Comparison of ENCODE assay signal across 18 cellular contexts in the genomic region with DNA sequence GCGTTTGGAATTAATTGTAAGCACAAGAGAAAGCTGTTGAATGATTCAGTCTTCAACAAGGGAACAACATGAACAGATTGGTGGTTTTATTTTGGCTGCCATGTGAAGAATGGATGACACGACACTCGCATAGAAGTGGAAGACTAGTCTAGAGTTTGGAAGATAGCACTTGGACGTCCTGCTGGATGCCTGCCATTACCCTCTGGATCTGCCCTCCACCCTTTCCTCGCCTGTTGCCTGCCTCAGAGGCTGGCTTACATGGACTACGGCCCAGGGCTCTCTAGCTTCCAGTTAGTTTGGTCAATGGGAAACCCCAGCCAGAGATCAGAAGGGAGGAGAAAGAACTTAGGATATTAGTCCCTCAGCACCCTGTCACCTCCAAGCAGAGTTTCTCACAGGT.
DNase-seq lines count a peak whose midpoint lies in the region; ATAC-seq, FAIRE-seq and TF ChIP-seq lines count a peak whose summit lies in the region.
"Had no signal": no experiment of that assay in that cellular context is flagged by ENCODE, and none has a peak within 500 bp of the region (broad histone marks: within the 10 kb centered on the region; RNA-seq: fewer than 3 reads in every experiment).

No MANE protein-coding gene starts in this region.

- H2BK120ac ChIP-seq in H1 (replicated peaks; ENCODE audit: low read depth, low read length), result peak overlapping the region; percentile 73

- no peak for TF ChIP-seq EP300 in H1 (IDR thresholded peaks at IDR 0.05; ENCODE audit: borderline replicate concordance in 1 of 2, low read depth in 2 of 2, low read length in 2 of 2)

- H3K36me3 ChIP-seq in BLaER1 (no peaks in the 10 kb centered on the region), H1 (ENCODE audit: control insufficient read depth in 2 of 4, insufficient read depth in 4 of 4, low read length in 3 of 4) (no peaks in the 10 kb centered on the region), neutrophil (no peaks in the 10 kb centered on the region)

- H3K18ac ChIP-seq in H1 (ENCODE audit: extremely low read depth, low read length), result no peak overlapping the region

- H2BK15ac ChIP-seq in H1 (ENCODE audit: low read length), result no peak overlapping the region

- H3K4ac ChIP-seq in H1 (replicated peaks; ENCODE audit: insufficient read length, low read depth, low read length), result no peak overlapping the region

- H4K91ac ChIP-seq in H1 (replicated peaks; ENCODE audit: insufficient read length, low read length), result no peak overlapping the region

- 91% methylated on average over 6 of the region's 6 CpGs; no CpG with 5 or more reads in 1 of the 2 experiments for WGBS in H1 (ENCODE audit: extremely low coverage in 1 of 2, insufficient coverage in 1 of 2, insufficient read length in 1 of 2, insufficient replicate concordance in 2 of 2, low coverage in 1 of 2, low lambda C conversion rate in 2 of 2, missing lambda C conversion rate in 1 of 2), 2 experiments

- H3K14ac ChIP-seq in H1 (ENCODE audit: insufficient read length), result no peak overlapping the region

- no peak for FAIRE-seq in H1 (lab: Jason Lieb, UNC)
- FAIRE-seq: G401.6, GM12891, H54 had no signal

- H3K27me3 ChIP-seq in BLaER1 (no peaks in the 10 kb centered on the region), HL-60 (ENCODE audit: insufficient read depth, poor library complexity, severe bottlenecking) (no peaks in the 10 kb centered on the region), H1 (replicated peaks in 1 of 4; ENCODE audit: control insufficient read depth in 3 of 4, extremely low read depth in 1 of 4, insufficient read depth in 3 of 4, low read length in 3 of 4) (no peaks in the 10 kb centered on the region), neutrophil (no peaks in the 10 kb centered on the region)

- no peak for DNase-seq in HL-60 (ENCODE audit: low read depth in 1 of 2, low spot score in 1 of 2)
- DNase-seq in H1 (ENCODE audit: low read depth in 1 of 2, low spot score in 2 of 2), result no peak
- DNase-seq in NCI-H187 (lab: John Stamatoyannopoulos, UW), result no peak
- no peak for DNase-seq in OCI-M2 (lab: John Stamatoyannopoulos, UW; ENCODE audit: unreplicated experiment)
- DNase-seq: ACHN; CD4-positive, alpha-beta memory T cell; DMS79; EL; IMR-90; KBM-7 had no signal

- TF ChIP-seq CTCF in HL-60 (IDR thresholded peaks at IDR 0.05; ENCODE audit: insufficient read depth, low read length) (no peak), H1 (IDR thresholded peaks at IDR 0.05; ENCODE audit: control extremely low read depth in 1 of 3, insufficient read depth in 1 of 3, low read depth in 1 of 3, low read length in 3 of 3) (no peak), neutrophil (IDR thresholded peaks at IDR 0.05) (no peak)

- peak overlapping the region; percentile 61 for H3K4me2 ChIP-seq in BLaER1
- no peak overlapping the region for H3K4me2 ChIP-seq in H1 (ENCODE audit: insufficient read depth in 1 of 2, low read depth in 2 of 2, low read length in 2 of 2)

- H3K27ac ChIP-seq in BLaER1 (peak overlapping the region; percentile 31; the same call in 1 of the 2 replicates), HL-60 (replicated peaks) (peak overlapping the region; percentile 87), H1 (ENCODE audit: low read depth, low read length) (no peak overlapping the region), neutrophil (peak overlapping the region; percentile 82)
- H3K27ac ChIP-seq: C4-2B had no signal

- H3K9me3 ChIP-seq in BLaER1 (no peaks in the 10 kb centered on the region), H1 (ENCODE audit: insufficient read depth in 2 of 2, low read depth in 1 of 2, low read length in 1 of 2) (no peaks in the 10 kb centered on the region), neutrophil (no peaks in the 10 kb centered on the region)

- H3K23me2 ChIP-seq in H1 (ENCODE audit: low read depth, low read length), result no peaks in the 10 kb centered on the region

- H4K20me1 ChIP-seq in BLaER1 (no peaks in the 10 kb centered on the region), H1 (replicated peaks in 1 of 2; ENCODE audit: control insufficient read depth in 1 of 2, insufficient read depth in 2 of 2, low read length in 2 of 2) (no peaks in the 10 kb centered on the region)

- POLR2A ChIA-PET in H1 (lab: Charles Lee; ENCODE audit: partially characterized antibody), result no interaction called here

- no peak overlapping the region for H4K5ac ChIP-seq in H1 (ENCODE audit: insufficient read length, low read depth, low read length)

- CTCF ChIA-PET in H1 (lab: Charles Lee; ENCODE audit: partially characterized antibody), result interaction anchor here (1.2 to 2.7 kb wide), 4 partner anchors 10 to 191 kb away, joined by 3 to 17 read pairs (median 3); no protein-coding TSS in a partner anchor

- no peak overlapping the region for H3K23ac ChIP-seq in H1 (ENCODE audit: insufficient read length)

- ATAC-seq in GM18858 (IDR thresholded peaks at IDR 0.05; ENCODE audit: unreplicated experiment), result no peak
- ATAC-seq: HCT116 had no signal

- H3K79me1 ChIP-seq in H1 (ENCODE audit: low read depth, low read length), result no peaks in the 10 kb centered on the region

- TF ChIP-seq POLR2A in H1 (IDR thresholded peaks at IDR 0.05; ENCODE audit: control extremely low read depth in 1 of 2, low read depth in 2 of 2, low read length in 2 of 2), result no peak

- no peak overlapping the region for H4K8ac ChIP-seq in H1 (ENCODE audit: extremely low read depth, insufficient read depth, low read length)

- H2AK5ac ChIP-seq in H1 (ENCODE audit: low read depth, low read length), result no peak overlapping the region

- H3K4me1 ChIP-seq in BLaER1, result peaks cover 26% of the 10 kb centered on the region
- peaks cover 0 to 3% (median 1%) of the 10 kb centered on the region in 4 experiments; a peak in 4 of 7 replicates for H3K4me1 ChIP-seq in H1 (replicated peaks in 1 of 4; ENCODE audit: control insufficient read depth in 3 of 4, insufficient read depth in 4 of 4, low read length in 3 of 4)
- H3K4me1 ChIP-seq in neutrophil (ENCODE audit: control insufficient read depth in 1 of 2, insufficient read depth in 1 of 2, low read depth in 1 of 2, low read length in 1 of 2), result peaks cover 58 to 73% of the 10 kb centered on the region in 2 experiments

- peak overlapping the region; percentile 23 for H2BK20ac ChIP-seq in H1 (ENCODE audit: low read length)

- H3K56ac ChIP-seq in H1 (replicated peaks; ENCODE audit: insufficient read length, low read depth, low read length), result no peak overlapping the region

- H3K4me3 ChIP-seq in BLaER1 (no peak overlapping the region), HL-60 (replicated peaks; ENCODE audit: insufficient read depth, low read length) (no peak overlapping the region), H1 (ENCODE audit: extremely low read depth in 1 of 4, insufficient read depth in 2 of 4, low read depth in 3 of 4, low read length in 4 of 4) (no peak overlapping the region), neutrophil (ENCODE audit: low read depth in 1 of 2, low read length in 1 of 2) (no peak overlapping the region)

- no peak for TF ChIP-seq RAD21 in H1 (IDR thresholded peaks at IDR 0.05 in 1 of 2, conservative IDR thresholded peaks at IDR 0.05 in 1 of 2; ENCODE audit: low read depth in 2 of 2, low read length in 2 of 2)

- peak overlapping the region; percentile 7; the same call in 1 of the 2 replicates for H2BK12ac ChIP-seq in H1 (ENCODE audit: low read depth, low read length)

- no peak overlapping the region for H2AFZ ChIP-seq in H1 (ENCODE audit: low read length)

- H3K9ac ChIP-seq in BLaER1 (no peak overlapping the region), H1 (replicated peaks in 1 of 4; ENCODE audit: extremely low read depth in 1 of 4, low read depth in 3 of 4, low read length in 3 of 4) (no peak overlapping the region)

- H3K79me2 ChIP-seq in H1 (ENCODE audit: control insufficient read depth in 1 of 2, insufficient read depth in 2 of 2, low read length in 2 of 2), result no peaks in the 10 kb centered on the region

- no peak overlapping the region for H2BK5ac ChIP-seq in H1 (ENCODE audit: low read depth, low read length)

TF ChIP-seq in H1, 55 proteins besides CTCF, POLR2A, EP300 and RAD21:
- TF ChIP-seq MAFK (IDR thresholded peaks at IDR 0.05; ENCODE audit: low read depth, low read length) (no peak), POU5F1 (IDR thresholded peaks at IDR 0.05; ENCODE audit: low read depth, low read length) (no peak), KDM4A (IDR thresholded peaks at IDR 0.05; ENCODE audit: low read depth, low read length, severe bottlenecking) (no peak), SUZ12 (IDR thresholded peaks at IDR 0.05; ENCODE audit: low read length) (no peak), SIN3A (conservative IDR thresholded peaks at IDR 0.05 in 1 of 2, IDR thresholded peaks at IDR 0.05 in 1 of 2; ENCODE audit: low read depth in 1 of 2, low read length in 2 of 2) (no peak), CTBP2 (IDR thresholded peaks at IDR 0.05; ENCODE audit: borderline replicate concordance, insufficient read depth, insufficient read length, low read length) (no peak), CBX8 (IDR thresholded peaks at IDR 0.05; ENCODE audit: borderline replicate concordance, low read depth, low read length) (no peak), KDM5A (IDR thresholded peaks at IDR 0.05; ENCODE audit: low read length) (no peak), JUND (IDR thresholded peaks at IDR 0.05; ENCODE audit: low read length) (no peak), HDAC2 (IDR thresholded peaks at IDR 0.05; ENCODE audit: borderline replicate concordance in 1 of 2, low read depth in 2 of 2, low read length in 2 of 2) (no peak), SP2 (IDR thresholded peaks at IDR 0.05; ENCODE audit: low read length) (no peak)
